ENCODE assay signal across 17 cellular contexts in genomic region chr15:60858511-60859085, GRCh38.
"Had no signal": no experiment of that assay in that cellular context is flagged by ENCODE, and none has a peak within 500 bp of the region (broad histone marks: within the 10 kb centered on the region; RNA-seq: fewer than 3 reads in every experiment).

No MANE protein-coding gene starts in this region.

- ATAC-seq: activated CD8-positive, alpha-beta T cell treated with anti-CD3 and anti-CD28 coated beads for 36 hours; lower lobe of right lung; stimulated activated naive B cell treated with anti-CD40 and anti-IgM and Interleukin-4, amounts not matched to agents 10 μg/mL and 1 μg/mL and 100 μg/mL, for 72 hours had no signal

- H3K9me3 ChIP-seq: lower lobe of right lung, tibial artery had no signal

- H3K27ac Mint-ChIP-seq: activated CD8-positive, alpha-beta T cell treated with anti-CD3 and anti-CD28 coated beads for 36 hours; mesothelial cell of epicardium; stimulated activated naive B cell treated with anti-CD40 and anti-IgM and Interleukin-4, amounts not matched to agents 10 μg/mL and 1 μg/mL and 100 μg/mL, for 72 hours had no signal

- H3K4me3 ChIP-seq: hepatocyte, lower lobe of right lung, tibial artery had no signal

- H3K4me1 Mint-ChIP-seq: mesothelial cell of epicardium; stimulated activated naive B cell treated with anti-CD40 and anti-IgM and Interleukin-4, amounts not matched to agents 10 μg/mL and 1 μg/mL and 100 μg/mL, for 72 hours had no signal

- H3K4me2 ChIP-seq: hepatocyte had no signal

- H3K79me2 ChIP-seq: hepatocyte had no signal

- H3K36me3 ChIP-seq: lower lobe of right lung, tibial artery had no signal

- H3K27me3 ChIP-seq: hepatocyte, tibial artery had no signal

- DNase-seq: activated CD4-positive, alpha-beta T cell treated with anti-CD3 and anti-CD28 coated beads, Interleukin-2, amount 10 ng/mL, durations not matched to agents 24 days and 14 days; activated CD8-positive, alpha-beta T cell treated with anti-CD3 and anti-CD28 coated beads for 36 hours; activated effector memory CD4-positive, alpha-beta T cell treated with Interleukin-2 at 50 U/mL for 16 hours; activated T-cell treated with anti-CD3 and anti-CD28 coated beads, Interleukin-2, amount 50 U/mL, for 1 hour; dermis blood vessel endothelial cell; effector memory CD4-positive, alpha-beta T cell; foreskin fibroblast; lower lobe of right lung; occipital lobe; retina; stimulated activated naive B cell treated with anti-CD40 and anti-IgM and Interleukin-4, amounts not matched to agents 10 μg/mL and 1 μg/mL and 100 μg/mL, for 72 hours; T-helper 1 cell; T1000; tibial artery had no signal

- H3K9me3 Mint-ChIP-seq: activated CD8-positive, alpha-beta T cell treated with anti-CD3 and anti-CD28 coated beads for 36 hours; activated naive CD4-positive, alpha-beta T cell treated with anti-CD3 and anti-CD28 coated beads, Interleukin-2, amount 50 U/mL, for 24 hours; mesothelial cell of epicardium; stimulated activated naive B cell treated with anti-CD40 and anti-IgM and Interleukin-4, amounts not matched to agents 10 μg/mL and 1 μg/mL and 100 μg/mL, for 72 hours had no signal

- H3K27me3 Mint-ChIP-seq: activated CD4-positive, alpha-beta T cell treated with anti-CD3 and anti-CD28 coated beads, Interleukin-2, amount 10 ng/mL, durations not matched to agents 24 days and 14 days; activated CD8-positive, alpha-beta T cell treated with anti-CD3 and anti-CD28 coated beads for 36 hours; activated naive CD4-positive, alpha-beta T cell treated with anti-CD3 and anti-CD28 coated beads, Interleukin-2, amount 50 U/mL, for 24 hours; stimulated activated naive B cell treated with anti-CD40 and anti-IgM and Interleukin-4, amounts not matched to agents 10 μg/mL and 1 μg/mL and 100 μg/mL, for 72 hours had no signal

- H3K4me1 ChIP-seq: lower lobe of right lung, tibial artery had no signal

- H3K27ac ChIP-seq: hepatocyte, lower lobe of right lung, tibial artery had no signal

- H3K4me3 Mint-ChIP-seq: activated CD4-positive, alpha-beta T cell treated with anti-CD3 and anti-CD28 coated beads, Interleukin-2, amount 10 ng/mL, durations not matched to agents 24 days and 14 days; activated CD8-positive, alpha-beta T cell treated with anti-CD3 and anti-CD28 coated beads for 36 hours; activated naive CD4-positive, alpha-beta T cell treated with anti-CD3 and anti-CD28 coated beads, Interleukin-2, amount 50 U/mL, for 24 hours; mesothelial cell of epicardium; stimulated activated naive B cell treated with anti-CD40 and anti-IgM and Interleukin-4, amounts not matched to agents 10 μg/mL and 1 μg/mL and 100 μg/mL, for 72 hours had no signal

- H3K36me3 Mint-ChIP-seq: activated naive CD4-positive, alpha-beta T cell treated with anti-CD3 and anti-CD28 coated beads, Interleukin-2, amount 50 U/mL, for 24 hours; mesothelial cell of epicardium; stimulated activated naive B cell treated with anti-CD40 and anti-IgM and Interleukin-4, amounts not matched to agents 10 μg/mL and 1 μg/mL and 100 μg/mL, for 72 hours had no signal

- H2AFZ ChIP-seq: hepatocyte had no signal
